Comparison of ENCODE assay signal across 14 cellular contexts in genomic region chr2:213995400-213996105, GRCh38.
DNase-seq lines count a peak whose midpoint lies in the region; ATAC-seq and TF ChIP-seq lines count a peak whose summit lies in the region.
"Had no signal": no experiment of that assay in that cellular context is flagged by ENCODE, and none has a peak within 500 bp of the region (broad histone marks: within the 10 kb centered on the region; RNA-seq: fewer than 3 reads in every experiment).

No MANE protein-coding gene starts in this region.

- in situ Hi-C loops in G401 (cut with HindIII; ENCODE audit: low sequenced_read_pairs), result no loop called here

- no peak overlapping the region for H3K27ac Mint-ChIP-seq in activated CD4-positive, alpha-beta T cell treated with anti-CD3 and anti-CD28 coated beads, Interleukin-2, amount 10 ng/mL, durations not matched to agents 24 days and 14 days
- H3K27ac Mint-ChIP-seq: activated T-cell treated with anti-CD3 and anti-CD28 coated beads, Interleukin-2, amount 50 U/mL, for 24 hours; naive B cell had no signal

- H3K4me1 Mint-ChIP-seq in activated CD4-positive, alpha-beta T cell treated with anti-CD3 and anti-CD28 coated beads, Interleukin-2, amount 10 ng/mL, durations not matched to agents 24 days and 14 days, result no peaks in the 10 kb centered on the region
- H3K4me1 Mint-ChIP-seq: naive B cell had no signal

- intact Hi-C loops in activated CD4-positive, alpha-beta T cell treated with anti-CD3 and anti-CD28 coated beads, Interleukin-2, amount 10 ng/mL, durations not matched to agents 24 days and 14 days (cut with micrococcal nuclease), result no loop called here

- H3K36me3 ChIP-seq in thoracic aorta, result no peaks in the 10 kb centered on the region
- H3K36me3 ChIP-seq: Peyer's patch had no signal

- H3K4me3 Mint-ChIP-seq in activated CD4-positive, alpha-beta T cell treated with anti-CD3 and anti-CD28 coated beads, Interleukin-2, amount 10 ng/mL, durations not matched to agents 24 days and 14 days, result no peak overlapping the region
- H3K4me3 Mint-ChIP-seq: activated T-cell treated with anti-CD3 and anti-CD28 coated beads, Interleukin-2, amount 50 U/mL, for 24 hours; naive B cell had no signal

- H3K9me3 ChIP-seq in thoracic aorta, result no peaks in the 10 kb centered on the region

- H3K27me3 ChIP-seq in thoracic aorta (replicated peaks; ENCODE audit: insufficient read depth), result no peaks in the 10 kb centered on the region
- H3K27me3 ChIP-seq: Peyer's patch had no signal

- ATAC-seq in thoracic aorta (ENCODE audit: insufficient number of reproducible peaks, low FRiP score, low read depth), result peak; percentile 76

- TF ChIP-seq CTCF in fibroblast of the aortic adventitia (IDR thresholded peaks at IDR 0.05; ENCODE audit: insufficient read depth, low read length), result no peak
- TF ChIP-seq CTCF in thoracic aorta (IDR thresholded peaks at IDR 0.05), result no peak

- peaks cover 0 to 7% of the 10 kb centered on the region in 2 donors for H3K4me1 ChIP-seq in thoracic aorta (ENCODE audit: control insufficient read depth in 1 of 2, low read depth in 2 of 2)
- H3K4me1 ChIP-seq: Peyer's patch had no signal

- no peak overlapping the region for H3K27ac ChIP-seq in thoracic aorta
- H3K27ac ChIP-seq: 22Rv1, Peyer's patch, VCaP had no signal

- no peaks in the 10 kb centered on the region for H3K27me3 Mint-ChIP-seq in activated CD4-positive, alpha-beta T cell treated with anti-CD3 and anti-CD28 coated beads, Interleukin-2, amount 10 ng/mL, durations not matched to agents 24 days and 14 days
- H3K27me3 Mint-ChIP-seq: activated T-cell treated with anti-CD3 and anti-CD28 coated beads, Interleukin-2, amount 50 U/mL, for 24 hours; naive B cell had no signal

- H3K36me3 Mint-ChIP-seq in activated CD4-positive, alpha-beta T cell treated with anti-CD3 and anti-CD28 coated beads, Interleukin-2, amount 10 ng/mL, durations not matched to agents 24 days and 14 days (ENCODE audit: low read depth), result no peaks in the 10 kb centered on the region
- H3K36me3 Mint-ChIP-seq: naive B cell had no signal

- peak; percentile 16 for DNase-seq in DMS53 (lab: John Stamatoyannopoulos, UW)
- DNase-seq in DMS53 treated with DMSO at 0.1 percent for 48 hours (lab: John Stamatoyannopoulos, UW; ENCODE audit: unreplicated experiment), result no peak
- DNase-seq in SW 1271 (lab: John Stamatoyannopoulos, UW), result peak; percentile 75 to 93
- DNase-seq in fibroblast of the aortic adventitia (ENCODE audit: low read depth), result peak; percentile 94
- no peak for DNase-seq in thoracic aorta (ENCODE audit: low spot score)
- DNase-seq in activated CD4-positive, alpha-beta T cell treated with anti-CD3 and anti-CD28 coated beads, Interleukin-2, amount 10 ng/mL, durations not matched to agents 24 days and 14 days, result no peak
- DNase-seq in G401 (ENCODE audit: low spot score), result no peak
- DNase-seq in germinal center (ENCODE audit: low spot score), result no peak
- DNase-seq: activated T-cell treated with anti-CD3 and anti-CD28 coated beads, Interleukin-2, amount 50 U/mL, for 24 hours; KG1; naive B cell; Peyer's patch had no signal

- H3K4me3 ChIP-seq in fibroblast of the aortic adventitia (ENCODE audit: low read depth, low read length) (no peak overlapping the region), thoracic aorta (no peak overlapping the region)
- H3K4me3 ChIP-seq: Peyer's patch had no signal

- no peaks in the 10 kb centered on the region for H3K9me3 Mint-ChIP-seq in activated CD4-positive, alpha-beta T cell treated with anti-CD3 and anti-CD28 coated beads, Interleukin-2, amount 10 ng/mL, durations not matched to agents 24 days and 14 days

Comparison
In these comparisons a context has a peak if more than half of its experiments do, and no peak if none do; other contexts are left out.
1. DNase-seq: peak in DMS53 (single experiment), SW 1271 (2 of 2) and fibroblast of the aortic adventitia (single experiment); none in DMS53 treated with DMSO at 0.1 percent for 48 hours (single experiment), thoracic aorta (single experiment), activated CD4-positive, alpha-beta T cell treated with anti-CD3 and anti-CD28 coated beads, Interleukin-2, amount 10 ng/mL, durations not matched to agents 24 days and 14 days (single experiment), G401 (single experiment) and germinal center (single experiment).